In genomic region chr3:177979684-177980083, GRCh38 we compare ENCODE assay signal across 19 cellular contexts.
"Had no signal": no experiment of that assay in that cellular context is flagged by ENCODE, and none has a peak within 500 bp of the region (broad histone marks: within the 10 kb centered on the region; RNA-seq: fewer than 3 reads in every experiment).

No MANE protein-coding gene starts in this region.

- H3K27me3 ChIP-seq: cardiac muscle cell, foreskin keratinocyte, tibial artery had no signal

- DNase-seq: activated B cell treated with CpG ODN at 0.5 μM for 24 hours; activated CD4-positive, alpha-beta memory T cell treated with anti-CD3 and anti-CD28 coated beads, Interleukin-2, amount 10 ng/mL, durations not matched to agents 7 days and 5 days; activated CD4-positive, alpha-beta T cell treated with anti-CD3 and anti-CD28 coated beads for 48 hours; activated CD8-positive, alpha-beta memory T cell treated with anti-CD3 and anti-CD28 coated beads, Interleukin-2, amount 10 ng/mL, durations not matched to agents 7 days and 5 days; effector memory CD8-positive, alpha-beta T cell; foreskin keratinocyte; hypothalamus; islet precursor cell; midbrain; nucleus accumbens; retina; stimulated activated CD4-positive, alpha-beta T cell treated with anti-CD3 and anti-CD28 coated beads, Interleukin-12 subunit alpha, Interleukin-12 subunit beta, amount 100 ng/mL, for 4 hours; stimulated activated CD4-positive, alpha-beta T cell treated with anti-CD3 and anti-CD28 coated beads, Interleukin-2, amount 100 ng/mL, for 24 hours; stimulated activated naive CD8-positive, alpha-beta T cell treated with anti-CD3 and anti-CD28 coated beads, Interleukin-15, Interleukin-2, amounts not matched to agents 100 U/mL and 50 U/mL, for 24 hours; substantia nigra; tibial artery had no signal

- H3K36me3 ChIP-seq: cardiac muscle cell, tibial artery had no signal

- H3K9me3 ChIP-seq: tibial artery had no signal

- H3K4me3 ChIP-seq: cardiac muscle cell, lung, tibial artery had no signal

- H3K27ac ChIP-seq: cardiac muscle cell, foreskin keratinocyte, tibial artery had no signal

- ATAC-seq: activated CD8-positive, alpha-beta memory T cell treated with anti-CD3 and anti-CD28 coated beads, Interleukin-2, amount 10 ng/mL, durations not matched to agents 7 days and 5 days; effector memory CD8-positive, alpha-beta T cell; foreskin keratinocyte; left lobe of liver; stimulated activated naive CD8-positive, alpha-beta T cell treated with anti-CD3 and anti-CD28 coated beads, Interleukin-15, Interleukin-2, amounts not matched to agents 100 U/mL and 50 U/mL, for 24 hours had no signal
